In genomic region chr17:82031885-82032627, GRCh38 we compare ENCODE assay signal across 8 cellular contexts. TPM values are rescaled to one million over a fixed set of nuclear protein-coding genes. Genes with fewer than 3 reads are reported as not detected.
A peak's percentile ranks its signal among the peaks of the same experiment; 100 is the strongest.
DNase-seq lines count a peak whose midpoint lies in the region; ATAC-seq and TF ChIP-seq lines count a peak whose summit lies in the region.

No MANE protein-coding gene starts in this region.

- peaks cover 47% of the 10 kb centered on the region for H3K4me1 ChIP-seq in left ventricle myocardium inferior

- no peak overlapping the region for H3K27ac ChIP-seq in left ventricle myocardium inferior (replicated peaks)

- DNase-seq in GDM1 (lab: John Stamatoyannopoulos, UW), result peak; percentile 8
- peak; percentile 28 for DNase-seq in NCI-H1048 (lab: John Stamatoyannopoulos, UW)
- peak; percentile 66 to 73 for DNase-seq in activated T-cell treated with anti-CD3 and anti-CD28 coated beads, Interleukin-2, amount 50 U/mL, for 48 hours
- no peak for DNase-seq in left ventricle myocardium inferior
- DNase-seq in ureter (ENCODE audit: low spot score), result no peak

- H3K4me1 Mint-ChIP-seq in stimulated activated naive CD8-positive, alpha-beta T cell treated with anti-CD3 and anti-CD28 coated beads, Interleukin-15, Interleukin-2, amounts not matched to agents 100 ng/mL and 50 ng/mL, for 24 hours (ENCODE audit: low read depth), result peaks cover 15% of the 10 kb centered on the region

- intact Hi-C loops in left ventricle myocardium inferior (cut with micrococcal nuclease), result loop anchor here (5.0 kb wide), 1 partner anchor 115 kb away; no protein-coding TSS in a partner anchor

- no peaks in the 10 kb centered on the region for H3K27me3 Mint-ChIP-seq in stimulated activated naive CD8-positive, alpha-beta T cell treated with anti-CD3 and anti-CD28 coated beads, Interleukin-15, Interleukin-2, amounts not matched to agents 100 ng/mL and 50 ng/mL, for 24 hours

- H3K36me3 ChIP-seq in left ventricle myocardium inferior, result no peaks in the 10 kb centered on the region

- peak overlapping the region; percentile 58 for H3K4me3 Mint-ChIP-seq in stimulated activated naive CD8-positive, alpha-beta T cell treated with anti-CD3 and anti-CD28 coated beads, Interleukin-15, Interleukin-2, amounts not matched to agents 100 ng/mL and 50 ng/mL, for 24 hours

- no peak overlapping the region for H3K27ac Mint-ChIP-seq in stimulated activated naive CD8-positive, alpha-beta T cell treated with anti-CD3 and anti-CD28 coated beads, Interleukin-15, Interleukin-2, amounts not matched to agents 100 ng/mL and 50 ng/mL, for 24 hours

- TF ChIP-seq CTCF in left ventricle myocardium inferior (IDR thresholded peaks at IDR 0.05; ENCODE audit: borderline replicate concordance), result no peak

- no peaks in the 10 kb centered on the region for H3K36me3 Mint-ChIP-seq in stimulated activated naive CD8-positive, alpha-beta T cell treated with anti-CD3 and anti-CD28 coated beads, Interleukin-15, Interleukin-2, amounts not matched to agents 100 ng/mL and 50 ng/mL, for 24 hours (ENCODE audit: low read depth)

- no peaks in the 10 kb centered on the region for H3K9me3 ChIP-seq in left ventricle myocardium inferior (replicated peaks)

- H3K27me3 ChIP-seq in left ventricle myocardium inferior (ENCODE audit: low read depth), result peaks cover 9% of the 10 kb centered on the region

- H3K4me3 ChIP-seq in left ventricle myocardium inferior, result peak overlapping the region; percentile 52

- ATAC-seq in HG03565 (IDR thresholded peaks at IDR 0.05; ENCODE audit: unreplicated experiment) (no peak), GM18861 (IDR thresholded peaks at IDR 0.05; ENCODE audit: unreplicated experiment) (no peak)

- no peaks in the 10 kb centered on the region for H3K9me3 Mint-ChIP-seq in stimulated activated naive CD8-positive, alpha-beta T cell treated with anti-CD3 and anti-CD28 coated beads, Interleukin-15, Interleukin-2, amounts not matched to agents 100 ng/mL and 50 ng/mL, for 24 hours

RNA-seq across cellular contexts. Expression of gene RAC3, which starts 0.6 kb away (rescaled TPM):
- 0.82 TPM for total RNA-seq in left ventricle myocardium inferior
- 5.0 TPM for total RNA-seq in ureter

RNA-seq across cellular contexts. Expression of gene DCXR, which starts 5.4 kb away (rescaled TPM):
- total RNA-seq in left ventricle myocardium inferior, result 219 TPM
- 176 TPM for total RNA-seq in ureter

RNA-seq across cellular contexts. Expression of gene LRRC45, which starts 9.0 kb away (rescaled TPM):
- total RNA-seq in left ventricle myocardium inferior, result 4.3 TPM
- 11.0 TPM for total RNA-seq in ureter

RNA-seq across cellular contexts. Expression of gene CENPX, which starts 9.4 kb away (rescaled TPM):
- total RNA-seq in left ventricle myocardium inferior (26.3 TPM), ureter (58.5 TPM)

RNA-seq across cellular contexts. Expression of gene RFNG, which starts 19.6 kb away (rescaled TPM):
- total RNA-seq in left ventricle myocardium inferior (21.1 TPM), ureter (30.0 TPM)

Comparison
In these comparisons a context has a peak if more than half of its experiments do, and no peak if none do; other contexts are left out.
1. DNase-seq: peak in GDM1 (single experiment), NCI-H1048 (single experiment) and activated T-cell treated with anti-CD3 and anti-CD28 coated beads, Interleukin-2, amount 50 U/mL, for 48 hours (2 of 2); none in left ventricle myocardium inferior (single experiment) and ureter (single experiment).